12 cellular contexts compared by ENCODE assay signal in the genomic region with DNA sequence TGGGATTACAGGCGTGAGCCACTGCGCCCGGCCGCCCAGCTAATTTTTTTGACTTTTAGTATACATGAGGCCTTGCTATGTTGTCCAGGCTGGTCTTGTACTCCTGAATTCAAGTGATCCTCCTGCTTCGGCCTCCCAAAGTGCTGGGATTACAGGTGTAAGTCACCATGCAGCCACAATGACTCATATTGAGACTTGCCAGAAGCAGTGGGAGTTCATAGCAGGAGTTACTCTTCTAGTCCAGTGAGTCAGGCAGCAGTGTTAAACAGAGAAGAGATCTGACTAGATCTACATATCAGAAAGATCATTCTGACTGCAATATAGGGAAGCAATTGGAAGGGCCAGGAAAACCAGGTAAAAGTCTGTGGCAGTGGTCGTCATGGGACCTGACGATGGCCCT. TPM values are rescaled to one million over a fixed set of nuclear protein-coding genes. Genes with fewer than 3 reads are reported as not detected.
DNase-seq lines count a peak whose midpoint lies in the region; ATAC-seq, FAIRE-seq and TF ChIP-seq lines count a peak whose summit lies in the region.
"Had no signal": no experiment of that assay in that cellular context is flagged by ENCODE, and none has a peak within 500 bp of the region (broad histone marks: within the 10 kb centered on the region; RNA-seq: fewer than 3 reads in every experiment).

No MANE protein-coding gene starts in this region.

- H3K36me3 Mint-ChIP-seq in activated T-helper 17 cell treated with anti-CD3 and anti-CD28 coated beads, Interleukin-2, amount 50 U/mL, for 72 hours (ENCODE audit: low read depth): peaks cover 13% of the 10 kb centered on the region

- ATAC-seq in activated T-helper 17 cell treated with anti-CD3 and anti-CD28 coated beads, Interleukin-2, amount 50 U/mL, for 72 hours (replicated peaks): peak; percentile 97
- ATAC-seq in HG02678 (IDR thresholded peaks at IDR 0.05; ENCODE audit: unreplicated experiment) (no peak), GM19328 (IDR thresholded peaks at IDR 0.05; ENCODE audit: unreplicated experiment) (no peak)
- ATAC-seq: T-helper 17 cell had no signal

- FAIRE-seq in D721Med (lab: Jason Lieb, UNC): no peak

- H3K4me1 Mint-ChIP-seq in activated T-helper 17 cell treated with anti-CD3 and anti-CD28 coated beads, Interleukin-2, amount 50 U/mL, for 72 hours: peaks cover 7% of the 10 kb centered on the region

- peak overlapping the region; percentile 16 for H3K27ac Mint-ChIP-seq in activated T-helper 17 cell treated with anti-CD3 and anti-CD28 coated beads, Interleukin-2, amount 50 U/mL, for 72 hours
- H3K27ac Mint-ChIP-seq: T-helper 17 cell had no signal

- no peaks in the 10 kb centered on the region for H3K9me3 Mint-ChIP-seq in activated T-helper 17 cell treated with anti-CD3 and anti-CD28 coated beads, Interleukin-2, amount 50 U/mL, for 72 hours

- no peak for TF ChIP-seq CTCF in D721Med (IDR thresholded peaks at IDR 0.05; ENCODE audit: insufficient read depth, missing control alignments)

- no peaks in the 10 kb centered on the region for H3K27me3 Mint-ChIP-seq in activated T-helper 17 cell treated with anti-CD3 and anti-CD28 coated beads, Interleukin-2, amount 50 U/mL, for 72 hours
- H3K27me3 Mint-ChIP-seq: T-helper 17 cell had no signal

- peak; percentile 51 for DNase-seq in GM03348 (ENCODE audit: low spot score)
- peak; percentile 45 for DNase-seq in LHCN-M2 (ENCODE audit: low read depth)
- peak; percentile 88 for DNase-seq in iris pigment epithelial cell (ENCODE audit: low read depth)
- DNase-seq in D721Med (ENCODE audit: insufficient read length, low spot score): no peak
- no peak for DNase-seq in putamen (ENCODE audit: low spot score)
- DNase-seq: midbrain, NCI-H446, T-helper 17 cell, testis had no signal

- H3K4me3 Mint-ChIP-seq in activated T-helper 17 cell treated with anti-CD3 and anti-CD28 coated beads, Interleukin-2, amount 50 U/mL, for 72 hours: no peak overlapping the region
- H3K4me3 Mint-ChIP-seq: T-helper 17 cell had no signal

RNA-seq across cellular contexts. Expression of a gene that starts 1.5 kb away (rescaled TPM):
- 1.3 and 3.7 TPM in 2 replicates for total RNA-seq in LHCN-M2 (2014; rRNA removed)
- 0.11 TPM for polyA plus RNA-seq in LHCN-M2 (2012)
- total RNA-seq in activated T-helper 17 cell treated with anti-CD3 and anti-CD28 coated beads, Interleukin-2, amount 50 U/mL, for 72 hours: 1 to 10 TPM; 1.1 to 2.1 TPM

Comparison
In these comparisons a context has a peak if more than half of its experiments do, and no peak if none do; other contexts are left out.
1. DNase-seq: peak in GM03348 (single experiment), LHCN-M2 (single experiment) and iris pigment epithelial cell (single experiment); none in D721Med (single experiment) and putamen (single experiment).